In the genomic region with DNA sequence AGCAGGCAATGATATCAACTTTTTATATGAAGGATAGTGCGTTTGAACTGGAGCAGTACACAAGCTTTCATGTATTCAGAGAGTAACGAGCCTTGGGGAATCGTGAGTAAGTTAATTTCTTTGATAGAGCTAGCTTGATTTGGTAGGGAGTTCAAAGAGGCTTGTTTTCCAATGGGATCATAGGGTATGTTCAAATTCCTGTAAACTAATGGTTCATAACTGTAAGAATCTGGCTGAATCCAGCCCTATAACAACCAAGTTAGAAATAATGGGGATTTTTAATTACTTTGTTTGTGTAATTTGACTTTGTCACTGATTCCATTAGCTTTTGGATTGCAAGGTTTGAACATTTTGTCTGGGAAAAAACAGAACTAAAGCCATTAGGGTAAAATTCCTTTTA, we compare ENCODE assay signal across 25 cellular contexts.
"Had no signal": no experiment of that assay in that cellular context is flagged by ENCODE, and none has a peak within 500 bp of the region (broad histone marks: within the 10 kb centered on the region; RNA-seq: fewer than 3 reads in every experiment).

No MANE protein-coding gene starts in this region.

- H3K4me3 Mint-ChIP-seq: activated CD8-positive, alpha-beta T cell treated with anti-CD3 and anti-CD28 coated beads, Interleukin-2, amount 10 ng/mL, durations not matched to agents 7 days and 5 days; activated naive CD8-positive, alpha-beta T cell treated with anti-CD3 and anti-CD28 coated beads, Interleukin-2, amount 10 ng/mL, durations not matched to agents 7 days and 5 days; neural crest cell; stimulated activated naive CD8-positive, alpha-beta T cell treated with anti-CD3 and anti-CD28 coated beads, Interleukin-15, amount 100 ng/mL, for 72 hours; T-cell had no signal

- ATAC-seq: activated CD8-positive, alpha-beta T cell treated with anti-CD3 and anti-CD28 coated beads, Interleukin-2, amount 10 ng/mL, durations not matched to agents 7 days and 5 days; gastroesophageal sphincter; heart left ventricle; left cardiac atrium; lower lobe of right lung; right cardiac atrium; SK-N-SH treated with all-trans-retinoic acid at 6 μM for 48 hours; stimulated activated naive CD8-positive, alpha-beta T cell treated with anti-CD3 and anti-CD28 coated beads, Interleukin-15, amount 100 ng/mL, for 72 hours; T-cell had no signal

- H3K4me1 ChIP-seq: prostate gland had no signal

- H3K27me3 Mint-ChIP-seq: activated naive CD8-positive, alpha-beta T cell treated with anti-CD3 and anti-CD28 coated beads, Interleukin-2, amount 10 ng/mL, durations not matched to agents 7 days and 5 days; stimulated activated naive CD8-positive, alpha-beta T cell treated with anti-CD3 and anti-CD28 coated beads, Interleukin-15, amount 100 ng/mL, for 72 hours; T-cell had no signal

- H3K27ac ChIP-seq: gastroesophageal sphincter, heart left ventricle, lower lobe of right lung, prostate gland, suprapubic skin, transverse colon had no signal

- H3K36me3 ChIP-seq: gastroesophageal sphincter, prostate gland, transverse colon had no signal

- H3K9me3 ChIP-seq: gastroesophageal sphincter, heart left ventricle, lower lobe of right lung, prostate gland, suprapubic skin, transverse colon had no signal

- DNase-seq: activated CD4-positive, alpha-beta T cell treated with anti-CD3 and anti-CD28 coated beads for 48 hours; activated CD4-positive, CD25-positive, alpha-beta regulatory T cell; activated CD8-positive, alpha-beta T cell treated with anti-CD3 and anti-CD28 coated beads, Interleukin-2, amount 10 ng/mL, durations not matched to agents 7 days and 5 days; activated naive CD8-positive, alpha-beta T cell treated with anti-CD3 and anti-CD28 coated beads, Interleukin-2, amount 10 ng/mL, durations not matched to agents 7 days and 5 days; amygdala; central memory CD4-positive, alpha-beta T cell; dorsolateral prefrontal cortex; erythroblast; heart left ventricle; left cardiac atrium; lower lobe of right lung; right cardiac atrium; stimulated activated CD4-positive, alpha-beta T cell treated with anti-CD3 and anti-CD28 coated beads, Interleukin-15, amount 100 ng/mL, for 24 hours; stimulated activated CD4-positive, alpha-beta T cell treated with anti-CD3 and anti-CD28 coated beads, Interleukin-4, amount 100 ng/mL, for 1 hour; stimulated activated naive CD8-positive, alpha-beta T cell treated with anti-CD3 and anti-CD28 coated beads, Interleukin-15, amount 100 ng/mL, for 72 hours; T-cell; T-helper 9 cell; transverse colon had no signal

- H3K27ac Mint-ChIP-seq: activated CD8-positive, alpha-beta T cell treated with anti-CD3 and anti-CD28 coated beads, Interleukin-2, amount 10 ng/mL, durations not matched to agents 7 days and 5 days; activated naive CD8-positive, alpha-beta T cell treated with anti-CD3 and anti-CD28 coated beads, Interleukin-2, amount 10 ng/mL, durations not matched to agents 7 days and 5 days; stimulated activated naive CD8-positive, alpha-beta T cell treated with anti-CD3 and anti-CD28 coated beads, Interleukin-15, amount 100 ng/mL, for 72 hours had no signal

- FAIRE-seq: colon had no signal

- H3K4me3 ChIP-seq: dorsolateral prefrontal cortex, gastroesophageal sphincter, heart left ventricle, lower lobe of right lung, prostate gland, skin epidermis, suprapubic skin, transverse colon had no signal

- H3K9me3 Mint-ChIP-seq: activated naive CD8-positive, alpha-beta T cell treated with anti-CD3 and anti-CD28 coated beads, Interleukin-2, amount 10 ng/mL, durations not matched to agents 7 days and 5 days; neural crest cell; stimulated activated naive CD8-positive, alpha-beta T cell treated with anti-CD3 and anti-CD28 coated beads, Interleukin-15, amount 100 ng/mL, for 72 hours had no signal
